Comparison of ENCODE assay signal across 8 cellular contexts in the genomic region with DNA sequence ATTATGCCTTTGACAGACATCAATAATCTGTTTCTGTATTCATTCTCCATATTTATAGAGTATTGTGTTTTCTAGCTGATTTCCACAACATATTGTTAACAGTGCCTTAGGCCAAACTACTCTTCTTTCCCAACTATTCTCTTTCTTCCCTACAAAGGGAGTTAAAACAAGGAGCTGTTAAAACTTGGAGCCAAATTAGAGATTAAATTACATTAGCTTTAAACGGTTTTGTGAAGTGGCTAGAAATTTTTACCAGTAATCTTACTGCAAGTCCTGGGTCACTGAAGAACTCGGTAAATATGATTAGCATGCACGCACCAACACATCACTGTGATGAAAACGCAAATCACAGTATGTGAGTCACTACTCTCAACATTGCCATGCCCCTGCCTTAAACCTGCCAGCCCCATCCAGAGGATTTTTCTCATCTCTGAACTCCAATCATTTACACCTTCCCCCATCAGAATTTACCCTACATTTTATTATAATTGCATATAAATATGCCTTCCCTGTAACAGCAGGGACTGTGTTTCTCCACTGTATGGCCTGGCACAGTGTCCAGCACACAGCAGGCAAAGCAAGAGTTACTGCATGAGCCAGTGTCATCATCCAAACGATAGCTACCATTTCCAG. TPM values are rescaled to one million over a fixed set of nuclear protein-coding genes. Genes with fewer than 3 reads are reported as not detected.
A peak's percentile ranks its signal among the peaks of the same experiment; 100 is the strongest.
DNase-seq lines count a peak whose midpoint lies in the region; ATAC-seq and TF ChIP-seq lines count a peak whose summit lies in the region.

No MANE protein-coding gene starts in this region.

- H3K36me3 ChIP-seq in Panc1 (ENCODE audit: control insufficient read depth, insufficient read depth, low read length) (peaks cover 11% of the 10 kb centered on the region), duodenal mucosa (ENCODE audit: control insufficient read depth in 1 of 2, insufficient read depth in 2 of 2, low read length in 2 of 2) (peaks cover 0 to 4% of the 10 kb centered on the region in 2 donors)
- H3K36me3 ChIP-seq in naive thymus-derived CD4-positive, alpha-beta T cell (ENCODE audit: control insufficient read depth in 2 of 3, insufficient read depth in 3 of 3, low read length in 3 of 3): peaks cover 0 to 7% (median 0%) of the 10 kb centered on the region in 3 experiments

- H3K9me3 Mint-ChIP-seq in activated CD4-positive, alpha-beta T cell treated with anti-CD3 and anti-CD28 coated beads for 36 hours (ENCODE audit: low read depth): peaks cover 9% of the 10 kb centered on the region
- peaks cover 0 to 17% (median 7%) of the 10 kb centered on the region in 11 donors for H3K9me3 Mint-ChIP-seq in naive thymus-derived CD4-positive, alpha-beta T cell

- TF ChIP-seq CTCF in Panc1 (IDR thresholded peaks at IDR 0.05): no peak

- peak overlapping the region; percentile 85 for H3K27ac ChIP-seq in Panc1 (ENCODE audit: low read length)
- H3K27ac ChIP-seq in duodenal mucosa (ENCODE audit: low read depth, low read length): no peak overlapping the region
- H3K27ac ChIP-seq in naive thymus-derived CD4-positive, alpha-beta T cell (ENCODE audit: low read depth, low read length): peak overlapping the region; percentile 78

- H3K36me3 Mint-ChIP-seq in activated CD4-positive, alpha-beta T cell treated with anti-CD3 and anti-CD28 coated beads for 36 hours (ENCODE audit: low read depth): peaks cover 30% of the 10 kb centered on the region
- H3K36me3 Mint-ChIP-seq in naive thymus-derived CD4-positive, alpha-beta T cell: peaks cover 11 to 50% (median 24%) of the 10 kb centered on the region in 5 donors

- H3K9me3 ChIP-seq in Panc1 (ENCODE audit: control insufficient read depth, insufficient read depth, low read depth, low read length) (no peaks in the 10 kb centered on the region), duodenal mucosa (ENCODE audit: control insufficient read depth in 1 of 2, low read length in 2 of 2) (peaks cover 1 to 10% of the 10 kb centered on the region in 2 donors)
- H3K9me3 ChIP-seq in naive thymus-derived CD4-positive, alpha-beta T cell (ENCODE audit: control insufficient read depth in 2 of 3, low read length in 3 of 3): peaks cover 0 to 7% (median 2%) of the 10 kb centered on the region in 3 experiments

- peak overlapping the region; percentile 73 for H3K27ac Mint-ChIP-seq in activated CD4-positive, alpha-beta T cell treated with anti-CD3 and anti-CD28 coated beads for 36 hours
- H3K27ac Mint-ChIP-seq in naive thymus-derived CD4-positive, alpha-beta T cell: peak overlapping the region in 8 of 9 donors; percentile 44 to 89 (median 81)

- TSS peak; percentile 72 for BruUV-seq in Panc1 (replicated peaks; lab: Mats Ljungman, UMichigan)

- H3K4me1 ChIP-seq in Panc1 (ENCODE audit: control insufficient read depth, insufficient read depth, low read length): peaks cover 36% of the 10 kb centered on the region
- peaks cover 39% of the 10 kb centered on the region in 2 donors for H3K4me1 ChIP-seq in duodenal mucosa (ENCODE audit: control insufficient read depth in 1 of 2, insufficient read depth in 2 of 2, low read length in 2 of 2)
- H3K4me1 ChIP-seq in naive thymus-derived CD4-positive, alpha-beta T cell (ENCODE audit: control insufficient read depth in 2 of 2, insufficient read depth in 2 of 2, low read length in 2 of 2): peaks cover 20 to 31% of the 10 kb centered on the region in 2 donors

- DNase-seq in activated CD4-positive, alpha-beta T cell treated with anti-CD3 and anti-CD28 coated beads for 36 hours: peak; percentile 52
- DNase-seq in activated CD4-positive, alpha-beta T cell treated with anti-CD3 and anti-CD28 coated beads, Interleukin-2, amount 50 U/mL, for 4 hours: no peak
- DNase-seq in Panc1 (ENCODE audit: low read depth, low spot score) (no peak), NCI-H146 treated with DMSO at 0.1 percent for 48 hours (lab: John Stamatoyannopoulos, UW; ENCODE audit: unreplicated experiment) (no peak), DMS114 treated with DMSO at 0.1 percent for 48 hours (lab: John Stamatoyannopoulos, UW; ENCODE audit: unreplicated experiment) (no peak)
- no peak for DNase-seq in naive thymus-derived CD4-positive, alpha-beta T cell

- H3K9ac ChIP-seq in duodenal mucosa (ENCODE audit: low read depth in 1 of 2, low read length in 2 of 2): peak overlapping the region; percentile 39 to 77

- peak overlapping the region; percentile 89 for H3K4me3 Mint-ChIP-seq in activated CD4-positive, alpha-beta T cell treated with anti-CD3 and anti-CD28 coated beads for 36 hours
- peak overlapping the region; percentile 82 to 93 (median 89) for H3K4me3 Mint-ChIP-seq in naive thymus-derived CD4-positive, alpha-beta T cell

- H3K27me3 ChIP-seq in Panc1 (ENCODE audit: control insufficient read depth, insufficient read depth, low read length): no peaks in the 10 kb centered on the region
- no peaks in the 10 kb centered on the region for H3K27me3 ChIP-seq in duodenal mucosa (ENCODE audit: control insufficient read depth in 1 of 2, insufficient read depth in 2 of 2, low read length in 2 of 2)
- no peaks in the 10 kb centered on the region for H3K27me3 ChIP-seq in naive thymus-derived CD4-positive, alpha-beta T cell (ENCODE audit: control insufficient read depth in 2 of 2, insufficient read depth in 2 of 2, low read length in 2 of 2)

- peaks cover 55% of the 10 kb centered on the region for H3K4me1 Mint-ChIP-seq in activated CD4-positive, alpha-beta T cell treated with anti-CD3 and anti-CD28 coated beads for 36 hours
- H3K4me1 Mint-ChIP-seq in naive thymus-derived CD4-positive, alpha-beta T cell: peaks cover 38 to 71% (median 63%) of the 10 kb centered on the region in 7 donors

- intact Hi-C loops in activated CD4-positive, alpha-beta T cell treated with anti-CD3 and anti-CD28 coated beads for 36 hours (cut with DNase I, micrococcal nuclease): loop anchor here (1.0 to 5.0 kb wide), 13 partner anchors 21 to 1717 kb away; a partner anchor contains a TSS
- intact Hi-C loops in Panc1 (cut with micrococcal nuclease; ENCODE audit: unreplicated experiment): loop anchor here (2.0 kb wide), 1 partner anchor 43 kb away; no protein-coding TSS in a partner anchor
- intact Hi-C loops in naive thymus-derived CD4-positive, alpha-beta T cell (cut with micrococcal nuclease): loop anchor here (1.0 to 2.0 kb wide), 9 partner anchors 31 to 1547 kb away; a partner anchor contains a TSS

- in situ Hi-C loops in Panc1 (cut with HindIII; ENCODE audit: low pct_unique_long_range_greater_than_20kb, low sequenced_read_pairs): no loop called here

- ATAC-seq in activated CD4-positive, alpha-beta T cell treated with anti-CD3 and anti-CD28 coated beads for 36 hours: peak; percentile 47
- peak; percentile 32; the same call in 1 of the 2 replicates for ATAC-seq in Panc1
- no peak for ATAC-seq in naive thymus-derived CD4-positive, alpha-beta T cell
- ATAC-seq in HG03108 (IDR thresholded peaks at IDR 0.05; ENCODE audit: unreplicated experiment): no peak

- POLR2A ChIA-PET in activated CD4-positive, alpha-beta T cell treated with anti-CD3 and anti-CD28 coated beads for 36 hours (lab: Charles Lee): interaction anchor here (0.6 to 2.0 kb wide), 2 partner anchors 390 to 680 kb away, joined by 3 to 9 read pairs; no protein-coding TSS in a partner anchor
- POLR2A ChIA-PET in Panc1 (lab: Charles Lee): no interaction called here
- POLR2A ChIA-PET in naive thymus-derived CD4-positive, alpha-beta T cell (lab: Charles Lee): interaction anchor here (0.5 to 3.3 kb wide), 8 partner anchors 10 to 1548 kb away, joined by 3 to 34 read pairs (median 3); a partner anchor contains a TSS

- H3K4me3 ChIP-seq in Panc1 (ENCODE audit: low read depth in 2 of 2, low read length in 2 of 2): peak overlapping the region; percentile 80
- peak overlapping the region; percentile 85 to 88 for H3K4me3 ChIP-seq in duodenal mucosa (ENCODE audit: low read depth in 1 of 2, low read length in 2 of 2)
- peak overlapping the region; percentile 92 for H3K4me3 ChIP-seq in naive thymus-derived CD4-positive, alpha-beta T cell (ENCODE audit: low read length)

- CTCF ChIA-PET in activated CD4-positive, alpha-beta T cell treated with anti-CD3 and anti-CD28 coated beads for 36 hours (lab: Charles Lee): interaction anchor here (0.7 to 4.7 kb wide), 7 partner anchors 11 to 1311 kb away, joined by 3 to 47 read pairs (median 4); a partner anchor contains a TSS
- CTCF ChIA-PET in Panc1 (lab: Charles Lee): no interaction called here
- CTCF ChIA-PET in naive thymus-derived CD4-positive, alpha-beta T cell (lab: Charles Lee): interaction anchor here (0.7 to 1.0 kb wide), 2 partner anchors 45 to 46 kb away, joined by 3 read pairs; no protein-coding TSS in a partner anchor

- H3K27me3 Mint-ChIP-seq in activated CD4-positive, alpha-beta T cell treated with anti-CD3 and anti-CD28 coated beads for 36 hours: no peaks in the 10 kb centered on the region
- no peaks in the 10 kb centered on the region for H3K27me3 Mint-ChIP-seq in naive thymus-derived CD4-positive, alpha-beta T cell

RNA-seq across cellular contexts. Expression of a gene that starts 1.5 kb away (rescaled TPM):
- 100 to 1,000 TPM; 103 to 125 TPM for total RNA-seq in activated CD4-positive, alpha-beta T cell treated with anti-CD3 and anti-CD28 coated beads for 36 hours
- total RNA-seq in Panc1 (2021; ENCODE audit: unreplicated experiment): 157 TPM
- 107 TPM for polyA plus RNA-seq in Panc1 (2012; ENCODE audit: insufficient read length)
- total RNA-seq in naive thymus-derived CD4-positive, alpha-beta T cell: 100 to 1,000 TPM in 2 of 5 experiments, 10 to 100 TPM in 3; 84.8 to 117 (median 95.0) TPM
- 100 to 1,000 TPM; 148 to 150 TPM for polyA plus RNA-seq in naive thymus-derived CD4-positive, alpha-beta T cell

Comparison
In these comparisons a context has a peak if more than half of its experiments do, and no peak if none do; other contexts are left out.
1. ATAC-seq: peak in activated CD4-positive, alpha-beta T cell treated with anti-CD3 and anti-CD28 coated beads for 36 hours (single experiment) and Panc1 (single experiment); none in naive thymus-derived CD4-positive, alpha-beta T cell (single experiment) and HG03108 (single experiment).
2. Peak in every context shown above with its lines, with median percentiles within 50 percentile points of each other: H3K4me3 ChIP-seq.